In the genomic region with DNA sequence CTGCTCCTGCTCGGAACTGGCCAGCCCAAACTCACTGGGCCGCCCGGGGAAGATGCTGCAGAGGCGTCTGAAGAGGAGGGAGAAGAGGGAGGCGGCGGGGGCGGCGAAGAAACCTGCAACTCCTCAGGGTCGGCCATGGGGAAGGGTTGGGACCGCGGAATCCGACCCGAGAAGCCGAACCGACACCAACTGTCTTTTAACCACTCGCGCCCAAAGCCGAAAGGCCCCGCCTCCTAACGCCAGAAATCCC, we compare ENCODE assay signal across 8 cellular contexts. TPM values are rescaled to one million over a fixed set of nuclear protein-coding genes. Genes with fewer than 3 reads are reported as not detected.
DNase-seq lines count a peak whose midpoint lies in the region; ATAC-seq and TF ChIP-seq lines count a peak whose summit lies in the region.

C4orf46 (minus strand) TSS at position 223 of the 250 bp plus-strand sequence; CDS start at position 137, 86 bp downstream.

- H3K9me3 ChIP-seq in HEK293 (ENCODE audit: control insufficient read depth, insufficient read depth, low read depth, low read length) (no peaks in the 10 kb centered on the region), hepatocyte (ENCODE audit: low read depth) (no peaks in the 10 kb centered on the region)

- peak within 1 kb of the TSS; percentile 56 for H2AFZ ChIP-seq in hepatocyte

- H3K27ac ChIP-seq in HEK293 (ENCODE audit: extremely low read depth, low read depth, low read length) (peak within 1 kb of the TSS; percentile 75), hepatocyte (peak within 1 kb of the TSS; percentile 87)

- WGBS in hepatocyte (ENCODE audit: low lambda C conversion rate, missing lambda C conversion rate), result 2% methylated on average over 18 of the region's 20 CpGs

- 0 out of 2 replicates have a peak, but pooled peaks cover 4% of the 10 kb centered on the region for H3K4me1 ChIP-seq in HEK293 (ENCODE audit: control insufficient read depth, insufficient read depth, low read length)
- H3K4me1 ChIP-seq in hepatocyte (ENCODE audit: insufficient read depth), result peaks cover 4% of the 10 kb centered on the region

- intact Hi-C loops in activated CD4-positive, alpha-beta memory T cell treated with anti-CD3 and anti-CD28 coated beads for 36 hours (cut with micrococcal nuclease), result loop anchor here (1.0 to 5.0 kb wide), 4 partner anchors 96 to 503 kb away; no protein-coding TSS in a partner anchor

- no peaks in the 10 kb centered on the region for H3K9me3 Mint-ChIP-seq in activated CD4-positive, alpha-beta memory T cell treated with anti-CD3 and anti-CD28 coated beads for 36 hours
- no peaks in the 10 kb centered on the region for H3K9me3 Mint-ChIP-seq in stimulated activated effector memory CD8-positive, alpha-beta T cell treated with anti-CD3 and anti-CD28 coated beads, Interleukin-12 subunit alpha, Interleukin-12 subunit beta, amount 100 ng/mL, for 72 hours

- peak within 1 kb of the TSS; percentile 93 for H3K27ac Mint-ChIP-seq in activated CD4-positive, alpha-beta memory T cell treated with anti-CD3 and anti-CD28 coated beads for 36 hours
- peak within 1 kb of the TSS; percentile 96 for H3K27ac Mint-ChIP-seq in stimulated activated effector memory CD8-positive, alpha-beta T cell treated with anti-CD3 and anti-CD28 coated beads, Interleukin-12 subunit alpha, Interleukin-12 subunit beta, amount 100 ng/mL, for 72 hours

- H3K79me2 ChIP-seq in hepatocyte, result peaks cover 57% of the 10 kb centered on the region

- H3K36me3 ChIP-seq in HEK293 (ENCODE audit: control insufficient read depth in 2 of 2, insufficient read depth in 1 of 2, low read length in 2 of 2) (no peaks in the 10 kb centered on the region), hepatocyte (replicated peaks; ENCODE audit: insufficient read depth, low read depth) (no peaks in the 10 kb centered on the region)

- H3K4me3 Mint-ChIP-seq in activated CD4-positive, alpha-beta memory T cell treated with anti-CD3 and anti-CD28 coated beads for 36 hours, result peak within 1 kb of the TSS; percentile 99
- H3K4me3 Mint-ChIP-seq in stimulated activated effector memory CD8-positive, alpha-beta T cell treated with anti-CD3 and anti-CD28 coated beads, Interleukin-12 subunit alpha, Interleukin-12 subunit beta, amount 100 ng/mL, for 72 hours, result peak within 1 kb of the TSS; percentile 92

- no peaks in the 10 kb centered on the region for H3K27me3 Mint-ChIP-seq in activated CD4-positive, alpha-beta memory T cell treated with anti-CD3 and anti-CD28 coated beads for 36 hours

- no peak for TF ChIP-seq CTCF in HEK293 (tag by site-specific recombination; IDR thresholded peaks at IDR 0.05)
- TF ChIP-seq CTCF in hepatocyte (IDR thresholded peaks at IDR 0.05; ENCODE audit: poor library complexity), result no peak

- no peaks in the 10 kb centered on the region for H3K9me2 ChIP-seq in hepatocyte (replicated peaks; ENCODE audit: insufficient read depth)

- no peak for ATAC-seq in stimulated activated effector memory CD8-positive, alpha-beta T cell treated with anti-CD3 and anti-CD28 coated beads, Interleukin-12 subunit alpha, Interleukin-12 subunit beta, amount 100 ng/mL, for 72 hours
- ATAC-seq in GM21786 (IDR thresholded peaks at IDR 0.05; ENCODE audit: unreplicated experiment), result no peak

- H3K36me3 Mint-ChIP-seq in activated CD4-positive, alpha-beta memory T cell treated with anti-CD3 and anti-CD28 coated beads for 36 hours, result peaks cover 9% of the 10 kb centered on the region
- peaks cover 43% of the 10 kb centered on the region for H3K36me3 Mint-ChIP-seq in stimulated activated effector memory CD8-positive, alpha-beta T cell treated with anti-CD3 and anti-CD28 coated beads, Interleukin-12 subunit alpha, Interleukin-12 subunit beta, amount 100 ng/mL, for 72 hours

- no peak for DNase-seq in activated CD4-positive, alpha-beta memory T cell treated with anti-CD3 and anti-CD28 coated beads for 36 hours
- DNase-seq in hepatocyte (ENCODE audit: low spot score) (no peak), NCI-H446 treated with DMSO at 0.1 percent for 48 hours (lab: John Stamatoyannopoulos, UW) (no peak), GM19238 (ENCODE audit: insufficient read length, low spot score) (no peak), dedifferentiated amniotic fluid mesenchymal stem cell (ENCODE audit: extremely low spot score) (no peak)
- no peak for DNase-seq in stimulated activated effector memory CD8-positive, alpha-beta T cell treated with anti-CD3 and anti-CD28 coated beads, Interleukin-12 subunit alpha, Interleukin-12 subunit beta, amount 100 ng/mL, for 72 hours (ENCODE audit: low spot score in 2 of 2)

- peak within 1 kb of the TSS; percentile 90 for H3K4me2 ChIP-seq in hepatocyte

- H3K4me3 ChIP-seq in HEK293 (ENCODE audit: low read depth, low read length) (peak within 1 kb of the TSS; percentile 88), hepatocyte (peak within 1 kb of the TSS; percentile 37)

- POLR2A ChIA-PET in HEK293 (lab: Yijun Ruan, JAX), result interaction anchor here (1.2 to 1.3 kb wide), 3 partner anchors 9 to 98 kb away, joined by 3 to 4 read pairs (median 3); no protein-coding TSS in a partner anchor
- POLR2A ChIA-PET in activated CD4-positive, alpha-beta memory T cell treated with anti-CD3 and anti-CD28 coated beads for 36 hours (lab: Charles Lee), result interaction anchor here (1.4 to 2.1 kb wide), 2 partner anchors 52 to 98 kb away, joined by 4 to 8 read pairs; partner anchors contain the start of gene PPID

- no peaks in the 10 kb centered on the region for H4K20me1 ChIP-seq in hepatocyte (ENCODE audit: insufficient read depth, poor library complexity, severe bottlenecking)

- H3K27me3 ChIP-seq in hepatocyte, result no peaks in the 10 kb centered on the region

- CTCF ChIA-PET in HEK293 (lab: Yijun Ruan, JAX), result no interaction called here
- CTCF ChIA-PET in activated CD4-positive, alpha-beta memory T cell treated with anti-CD3 and anti-CD28 coated beads for 36 hours (lab: Charles Lee), result interaction anchor here (1.4 kb wide), 1 partner anchor 44 kb away, joined by 5 read pairs; no protein-coding TSS in a partner anchor

- H3K4me1 Mint-ChIP-seq in activated CD4-positive, alpha-beta memory T cell treated with anti-CD3 and anti-CD28 coated beads for 36 hours (ENCODE audit: low read depth), result peaks cover 20% of the 10 kb centered on the region
- H3K4me1 Mint-ChIP-seq in stimulated activated effector memory CD8-positive, alpha-beta T cell treated with anti-CD3 and anti-CD28 coated beads, Interleukin-12 subunit alpha, Interleukin-12 subunit beta, amount 100 ng/mL, for 72 hours, result peaks cover 14% of the 10 kb centered on the region

TF ChIP-seq in HEK293, 187 proteins besides CTCF, POLR2A, EP300 and RAD21 (continues in another document):
- no peak for TF ChIP-seq MYNN (tag by site-specific recombination; IDR thresholded peaks at IDR 0.05; ENCODE audit: borderline replicate concordance)
- peak; percentile 55; the same call in 1 of the 2 replicates for TF ChIP-seq ZNF394 (tag by site-specific recombination; IDR thresholded peaks at IDR 0.05; ENCODE audit: borderline replicate concordance)
- no peak for TF ChIP-seq ZNF214 (tag by site-specific recombination; IDR thresholded peaks at IDR 0.05; ENCODE audit: borderline replicate concordance)
- TF ChIP-seq ZNF18 (tag by site-specific recombination; IDR thresholded peaks at IDR 0.05), result no peak
- TF ChIP-seq ZNF140 (tag by site-specific recombination; IDR thresholded peaks at IDR 0.05), result no peak
- TF ChIP-seq ZNF549 (tag by site-specific recombination; IDR thresholded peaks at IDR 0.05), result no peak
- TF ChIP-seq, protein P1, sequence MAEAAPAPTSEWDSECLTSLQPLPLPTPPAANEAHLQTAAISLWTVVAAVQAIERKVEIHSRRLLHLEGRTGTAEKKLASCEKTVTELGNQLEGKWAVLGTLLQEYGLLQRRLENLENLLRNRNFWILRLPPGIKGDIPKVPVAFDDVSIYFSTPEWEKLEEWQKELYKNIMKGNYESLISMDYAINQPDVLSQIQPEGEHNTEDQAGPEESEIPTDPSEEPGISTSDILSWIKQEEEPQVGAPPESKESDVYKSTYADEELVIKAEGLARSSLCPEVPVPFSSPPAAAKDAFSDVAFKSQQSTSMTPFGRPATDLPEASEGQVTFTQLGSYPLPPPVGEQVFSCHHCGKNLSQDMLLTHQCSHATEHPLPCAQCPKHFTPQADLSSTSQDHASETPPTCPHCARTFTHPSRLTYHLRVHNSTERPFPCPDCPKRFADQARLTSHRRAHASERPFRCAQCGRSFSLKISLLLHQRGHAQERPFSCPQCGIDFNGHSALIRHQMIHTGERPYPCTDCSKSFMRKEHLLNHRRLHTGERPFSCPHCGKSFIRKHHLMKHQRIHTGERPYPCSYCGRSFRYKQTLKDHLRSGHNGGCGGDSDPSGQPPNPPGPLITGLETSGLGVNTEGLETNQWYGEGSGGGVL (tag by site-specific recombination; IDR thresholded peaks at IDR 0.05), result 0 out of 2 replicates have a peak, but pooled peaks have one; percentile 31
- no peak for TF ChIP-seq ZNF341 (tag by site-specific recombination; IDR thresholded peaks at IDR 0.05; ENCODE audit: low read depth)
- TF ChIP-seq ZFHX2 (tag by site-specific recombination; conservative IDR thresholded peaks at IDR 0.05), result peak; percentile 59
- no peak for TF ChIP-seq ZNF830 (tag by site-specific recombination; IDR thresholded peaks at IDR 0.05; ENCODE audit: low read depth)

RNA-seq across cellular contexts. Expression of gene C4orf46, which starts in this region (rescaled TPM):
- total RNA-seq in activated CD4-positive, alpha-beta memory T cell treated with anti-CD3 and anti-CD28 coated beads for 36 hours, result 10 to 100 TPM; 16.3 to 19.3 TPM
- total RNA-seq in hepatocyte, result 15.8 and 18.3 TPM in 2 replicates
- polyA plus RNA-seq in hepatocyte, result 7.3 and 9.5 TPM in 2 replicates
